In genomic region chr7:140126435-140127034, GRCh38 we compare ENCODE assay signal across 19 cellular contexts.
"Had no signal": no experiment of that assay in that cellular context is flagged by ENCODE, and none has a peak within 500 bp of the region (broad histone marks: within the 10 kb centered on the region; RNA-seq: fewer than 3 reads in every experiment).

No MANE protein-coding gene starts in this region.

- H3K27me3 ChIP-seq: foreskin keratinocyte, pancreas, SJSA1, upper lobe of right lung had no signal

- H3K27ac ChIP-seq: foreskin keratinocyte, pancreas, SJSA1, skin epidermis, upper lobe of right lung had no signal

- H3K36me3 ChIP-seq: SJSA1 had no signal

- DNase-seq: activated CD4-positive, alpha-beta T cell treated with anti-CD3 and anti-CD28 coated beads, Interleukin-2, amount 50 U/mL, for 4 hours; activated naive CD8-positive, alpha-beta T cell treated with anti-CD3 and anti-CD28 coated beads, Interleukin-2, amount 10 ng/mL, durations not matched to agents 7 days and 5 days; aorta; dermis blood vessel endothelial cell; effector CD8-positive, alpha-beta T cell; erythroblast; foreskin keratinocyte; hypothalamus; islet precursor cell; left cardiac atrium; pancreas; right cardiac atrium; stimulated activated CD4-positive, alpha-beta T cell treated with anti-CD3 and anti-CD28 coated beads, Interleukin-1b, Interleukin-23, amount 100 ng/mL, for 48 hours; T-helper 9 cell; upper lobe of right lung had no signal

- H3K27me3 Mint-ChIP-seq: activated naive CD8-positive, alpha-beta T cell treated with anti-CD3 and anti-CD28 coated beads, Interleukin-2, amount 10 ng/mL, durations not matched to agents 7 days and 5 days; brain had no signal

- H3K9me3 Mint-ChIP-seq: activated naive CD8-positive, alpha-beta T cell treated with anti-CD3 and anti-CD28 coated beads, Interleukin-2, amount 10 ng/mL, durations not matched to agents 7 days and 5 days; brain; nephron had no signal

- ATAC-seq: foreskin keratinocyte, left cardiac atrium, pancreas, right cardiac atrium, upper lobe of right lung had no signal

- H3K4me3 Mint-ChIP-seq: activated naive CD8-positive, alpha-beta T cell treated with anti-CD3 and anti-CD28 coated beads, Interleukin-2, amount 10 ng/mL, durations not matched to agents 7 days and 5 days; brain; nephron had no signal

- H3K27ac Mint-ChIP-seq: activated naive CD8-positive, alpha-beta T cell treated with anti-CD3 and anti-CD28 coated beads, Interleukin-2, amount 10 ng/mL, durations not matched to agents 7 days and 5 days; brain; nephron had no signal

- H3K9me3 ChIP-seq: pancreas, SJSA1, upper lobe of right lung had no signal

- H3K4me1 ChIP-seq: foreskin keratinocyte, pancreas, SJSA1, upper lobe of right lung had no signal

- H3K4me1 Mint-ChIP-seq: nephron had no signal

- H3K4me3 ChIP-seq: pancreas, SJSA1, skin epidermis, upper lobe of right lung had no signal
